In genomic region chr1:15172405-15173259, GRCh38 we compare ENCODE assay signal across 1 cellular context.
TF ChIP-seq lines count a peak whose summit lies in the region.

No MANE protein-coding gene starts in this region.

TF ChIP-seq in GM23338, 12 proteins besides CTCF, POLR2A, EP300 and RAD21:
- TF ChIP-seq ZNF462 (CRISPR knock-in tag; IDR thresholded peaks at IDR 0.05) = no peak
- TF ChIP-seq CREB1 (CRISPR knock-in tag; IDR thresholded peaks at IDR 0.05; ENCODE audit: low read depth) = no peak
- no peak for TF ChIP-seq EZH2phosphoT487 (IDR thresholded peaks at IDR 0.05; ENCODE audit: unreplicated experiment)
